ENCODE assay signal across 13 cellular contexts in genomic region chr1:5738911-5739462, GRCh38.
DNase-seq lines count a peak whose midpoint lies in the region; ATAC-seq and TF ChIP-seq lines count a peak whose summit lies in the region.
"Had no signal": no experiment of that assay in that cellular context is flagged by ENCODE, and none has a peak within 500 bp of the region (broad histone marks: within the 10 kb centered on the region; RNA-seq: fewer than 3 reads in every experiment).

No MANE protein-coding gene starts in this region.

- no peaks in the 10 kb centered on the region for H3K9me3 Mint-ChIP-seq in activated naive CD8-positive, alpha-beta T cell treated with anti-CD3 and anti-CD28 coated beads for 36 hours
- H3K9me3 Mint-ChIP-seq in CD8-positive, alpha-beta T cell = no peaks in the 10 kb centered on the region

- intact Hi-C loops in spleen (cut with DNase I; ENCODE audit: low total_unique reads) = no loop called here
- intact Hi-C loops in CD8-positive, alpha-beta T cell (cut with DNase I, micrococcal nuclease) = no loop called here

- H3K4me1 ChIP-seq in BLaER1 (peaks cover 54% of the 10 kb centered on the region), spleen (no peaks in the 10 kb centered on the region)
- peaks cover 33 to 56% (median 52%) of the 10 kb centered on the region in 10 experiments for H3K4me1 ChIP-seq in BLaER1 treated with 17β-estradiol and CSF1 and Interleukin-3, amounts not matched to agents 10 nM and 100 nM
- no peaks in the 10 kb centered on the region for H3K4me1 ChIP-seq in CD8-positive, alpha-beta T cell (ENCODE audit: insufficient read depth, low read length)
- H3K4me1 ChIP-seq: A549, BE2C had no signal

- H3K27ac ChIP-seq in BLaER1 = no peak overlapping the region
- H3K27ac ChIP-seq in BLaER1 treated with 17β-estradiol and CSF1 and Interleukin-3, amounts not matched to agents 10 nM and 100 nM = no peak overlapping the region
- no peak overlapping the region for H3K27ac ChIP-seq in spleen
- no peak overlapping the region for H3K27ac ChIP-seq in CD8-positive, alpha-beta T cell (ENCODE audit: low read depth, low read length)
- H3K27ac ChIP-seq: A549 had no signal

- H3K36me3 Mint-ChIP-seq in activated naive CD8-positive, alpha-beta T cell treated with anti-CD3 and anti-CD28 coated beads for 36 hours = no peaks in the 10 kb centered on the region
- H3K36me3 Mint-ChIP-seq in CD8-positive, alpha-beta T cell = no peaks in the 10 kb centered on the region
- H3K36me3 Mint-ChIP-seq: IgD-negative memory B cell had no signal

- ATAC-seq in CD8-positive, alpha-beta T cell = no peak
- ATAC-seq: A549 had no signal

- 71 to 87% (median 81%) methylated on average over 8 of the region's 8 CpGs for WGBS in spleen, 5 donors

- no peaks in the 10 kb centered on the region for H3K27me3 ChIP-seq in BLaER1
- H3K27me3 ChIP-seq in BLaER1 treated with 17β-estradiol and CSF1 and Interleukin-3, amounts not matched to agents 10 nM and 100 nM = peaks cover 0 to 31% (median 0%) of the 10 kb centered on the region in 11 experiments; a peak in 6 of 22 replicates
- H3K27me3 ChIP-seq in spleen (replicated peaks in 1 of 7) = peaks cover 0 to 44% (median 0%) of the 10 kb centered on the region in 7 donors
- H3K27me3 ChIP-seq in CD8-positive, alpha-beta T cell (ENCODE audit: insufficient read depth, low read length) = no peaks in the 10 kb centered on the region
- H3K27me3 ChIP-seq: BE2C had no signal

- peak; percentile 59 for DNase-seq in mesenteric fat pad (ENCODE audit: low spot score)
- DNase-seq in spleen = peak; percentile 14
- DNase-seq in activated naive CD8-positive, alpha-beta T cell treated with anti-CD3 and anti-CD28 coated beads for 36 hours = no peak
- no peak for DNase-seq in T1000 (lab: John Stamatoyannopoulos, UW)
- DNase-seq in CD8-positive, alpha-beta T cell = no peak
- DNase-seq: BE2C, DMS79, GOT3, H9 had no signal

- no peaks in the 10 kb centered on the region for H3K4me1 Mint-ChIP-seq in activated naive CD8-positive, alpha-beta T cell treated with anti-CD3 and anti-CD28 coated beads for 36 hours
- peaks cover 12% of the 10 kb centered on the region for H3K4me1 Mint-ChIP-seq in CD8-positive, alpha-beta T cell (ENCODE audit: low read depth)
- H3K4me1 Mint-ChIP-seq: H9 had no signal

- H3K4me3 ChIP-seq in BLaER1 (no peak overlapping the region), spleen (no peak overlapping the region)
- H3K4me3 ChIP-seq in BLaER1 treated with 17β-estradiol and CSF1 and Interleukin-3, amounts not matched to agents 10 nM and 100 nM = no peak overlapping the region
- H3K4me3 ChIP-seq in CD8-positive, alpha-beta T cell (ENCODE audit: low read depth, low read length) = no peak overlapping the region
- H3K4me3 ChIP-seq: A549 had no signal

- H3K36me3 ChIP-seq in BLaER1 = no peaks in the 10 kb centered on the region
- no peaks in the 10 kb centered on the region for H3K36me3 ChIP-seq in BLaER1 treated with 17β-estradiol and CSF1 and Interleukin-3, amounts not matched to agents 10 nM and 100 nM
- no peaks in the 10 kb centered on the region for H3K36me3 ChIP-seq in spleen
- H3K36me3 ChIP-seq in CD8-positive, alpha-beta T cell (ENCODE audit: insufficient read depth, low read length) = no peaks in the 10 kb centered on the region
- H3K36me3 ChIP-seq: BE2C had no signal

- H3K9me3 ChIP-seq in BLaER1 = no peaks in the 10 kb centered on the region
- H3K9me3 ChIP-seq in BLaER1 treated with 17β-estradiol and CSF1 and Interleukin-3, amounts not matched to agents 10 nM and 100 nM (replicated peaks in 1 of 11) = peaks cover 0 to 5% (median 0%) of the 10 kb centered on the region in 11 experiments; a peak in 2 of 22 replicates
- H3K9me3 ChIP-seq in spleen = no peaks in the 10 kb centered on the region
- H3K9me3 ChIP-seq in CD8-positive, alpha-beta T cell (ENCODE audit: low read length) = no peaks in the 10 kb centered on the region
- H3K9me3 ChIP-seq: A549, BE2C had no signal

- peak overlapping the region; percentile 82 for H3K4me2 ChIP-seq in BLaER1
- H3K4me2 ChIP-seq in BLaER1 treated with 17β-estradiol and CSF1 and Interleukin-3, amounts not matched to agents 10 nM and 100 nM = peak overlapping the region in 9 of 11 experiments; percentile 74 to 90 (median 80); a peak in 18 of 22 replicates
- H3K4me2 ChIP-seq: A549 had no signal

- no peaks in the 10 kb centered on the region for H4K20me1 ChIP-seq in BLaER1
- 0 out of 22 replicates have a peak, but pooled peaks cover 0 to 8% (median 0%) of the 10 kb centered on the region in 11 experiments for H4K20me1 ChIP-seq in BLaER1 treated with 17β-estradiol and CSF1 and Interleukin-3, amounts not matched to agents 10 nM and 100 nM

- H3K27me3 Mint-ChIP-seq in activated naive CD8-positive, alpha-beta T cell treated with anti-CD3 and anti-CD28 coated beads for 36 hours = peaks cover 8% of the 10 kb centered on the region
- H3K27me3 Mint-ChIP-seq in CD8-positive, alpha-beta T cell (ENCODE audit: low read depth) = peaks cover 9% of the 10 kb centered on the region

- H3K27ac Mint-ChIP-seq in activated naive CD8-positive, alpha-beta T cell treated with anti-CD3 and anti-CD28 coated beads for 36 hours = no peak overlapping the region
- no peak overlapping the region for H3K27ac Mint-ChIP-seq in CD8-positive, alpha-beta T cell

- no peak overlapping the region for H3K4me3 Mint-ChIP-seq in activated naive CD8-positive, alpha-beta T cell treated with anti-CD3 and anti-CD28 coated beads for 36 hours
- H3K4me3 Mint-ChIP-seq in CD8-positive, alpha-beta T cell = no peak overlapping the region
- H3K4me3 Mint-ChIP-seq: H9, IgD-negative memory B cell had no signal

- no peak for TF ChIP-seq POLR2A in spleen (IDR thresholded peaks at IDR 0.05)

- no peak for TF ChIP-seq CTCF in spleen (IDR thresholded peaks at IDR 0.05 in 8 of 11, conservative IDR thresholded peaks at IDR 0.05 in 3 of 11)
- no peak for TF ChIP-seq CTCF in CD8-positive, alpha-beta T cell (IDR thresholded peaks at IDR 0.05)

- CTCF ChIA-PET in CD8-positive, alpha-beta T cell (lab: Charles Lee) = interaction anchor here (1.1 kb wide), 1 partner anchor 224 kb away, joined by 3 read pairs; no protein-coding TSS in a partner anchor

- POLR2A ChIA-PET in CD8-positive, alpha-beta T cell (lab: Charles Lee) = no interaction called here

- H3K9ac ChIP-seq in BLaER1 = no peak overlapping the region
- H3K9ac ChIP-seq in BLaER1 treated with 17β-estradiol and CSF1 and Interleukin-3, amounts not matched to agents 10 nM and 100 nM = no peak overlapping the region

Comparison
In these comparisons a context has a peak if more than half of its experiments do, and no peak if none do; other contexts are left out.
1. DNase-seq: peak in mesenteric fat pad (single experiment) and spleen (single experiment); none in activated naive CD8-positive, alpha-beta T cell treated with anti-CD3 and anti-CD28 coated beads for 36 hours (single experiment), T1000 (single experiment) and CD8-positive, alpha-beta T cell (0 of 7).